23 cellular contexts compared by ENCODE assay signal in genomic region chr4:35760706-35761278, GRCh38.
"Had no signal": no experiment of that assay in that cellular context is flagged by ENCODE, and none has a peak within 500 bp of the region (broad histone marks: within the 10 kb centered on the region; RNA-seq: fewer than 3 reads in every experiment).

No MANE protein-coding gene starts in this region.

- DNase-seq: activated CD4-positive, alpha-beta T cell treated with anti-CD3 and anti-CD28 coated beads, Interleukin-2, amount 10 ng/mL, durations not matched to agents 24 days and 14 days; activated CD4-positive, CD25-positive, alpha-beta regulatory T cell; activated CD8-positive, alpha-beta T cell treated with anti-CD3 and anti-CD28 coated beads for 36 hours; activated naive CD4-positive, alpha-beta T cell treated with anti-CD3 and anti-CD28 coated beads for 36 hours; activated naive CD8-positive, alpha-beta T cell treated with anti-CD3 and anti-CD28 coated beads, Interleukin-2, amount 50 U/mL, for 24 hours; activated T-cell treated with anti-CD3 and anti-CD28 coated beads, Interleukin-2, amount 50 U/mL, for 24 hours; anterior cingulate cortex; brain microvascular endothelial cell; central memory CD4-positive, alpha-beta T cell; dorsolateral prefrontal cortex; foreskin keratinocyte; glutamatergic neuron; hypothalamus; islet precursor cell; left colon; lower lobe of right lung; midbrain; stimulated activated CD4-positive, alpha-beta T cell treated with anti-CD3 and anti-CD28 coated beads, Interleukin-12 subunit alpha, Interleukin-12 subunit beta, amount 100 ng/mL, for 4 hours; stimulated activated CD4-positive, alpha-beta T cell treated with anti-CD3 and anti-CD28 coated beads, Interleukin-1b, Interleukin-23, amount 100 ng/mL, for 48 hours; transverse colon; uterus had no signal

- H3K36me3 ChIP-seq: brain microvascular endothelial cell, lower lobe of right lung, suprapubic skin, transverse colon, uterus had no signal

- H3K27ac ChIP-seq: brain microvascular endothelial cell, dorsolateral prefrontal cortex, epithelial cell of prostate, foreskin keratinocyte, lower lobe of right lung, suprapubic skin, transverse colon, uterus had no signal

- H3K27me3 ChIP-seq: brain microvascular endothelial cell, dorsolateral prefrontal cortex, foreskin keratinocyte, suprapubic skin, transverse colon, uterus had no signal

- ATAC-seq: activated CD8-positive, alpha-beta T cell treated with anti-CD3 and anti-CD28 coated beads for 36 hours; activated naive CD8-positive, alpha-beta T cell treated with anti-CD3 and anti-CD28 coated beads, Interleukin-2, amount 50 U/mL, for 24 hours; foreskin keratinocyte; left colon; lower lobe of right lung had no signal

- H3K4me3 ChIP-seq: dorsolateral prefrontal cortex, lower lobe of right lung, suprapubic skin, transverse colon, uterus had no signal

- H3K4me1 ChIP-seq: foreskin keratinocyte, lower lobe of right lung, suprapubic skin, transverse colon, uterus had no signal
